8 cellular contexts compared by ENCODE assay signal in the genomic region with DNA sequence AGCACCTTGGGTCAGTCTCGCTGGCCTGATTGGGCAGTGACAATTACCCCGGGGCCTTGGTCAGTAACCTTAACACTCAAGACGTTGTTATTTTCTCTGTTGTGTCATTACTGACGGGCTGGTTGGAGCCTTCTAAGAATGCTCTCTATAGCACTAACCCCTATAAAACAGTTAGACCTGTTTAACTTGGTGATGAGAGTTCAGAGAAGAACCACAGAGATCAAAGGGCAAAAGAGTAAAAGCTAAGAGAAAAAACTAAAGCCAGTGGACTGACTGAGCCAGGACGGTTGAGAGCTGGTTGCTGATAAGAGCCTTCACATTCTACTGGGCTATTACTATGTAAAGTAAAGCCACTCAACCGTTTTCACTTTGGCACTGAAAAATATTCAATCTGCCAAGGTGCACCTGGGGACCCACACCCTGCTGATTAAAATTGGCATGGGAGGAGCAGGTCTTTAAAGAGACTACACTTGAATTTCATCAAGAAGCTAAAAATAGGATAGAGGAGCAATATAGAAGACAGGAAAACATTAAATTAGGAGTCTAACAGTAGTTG. TPM values are rescaled to one million over a fixed set of nuclear protein-coding genes. Genes with fewer than 3 reads are reported as not detected.
DNase-seq lines count a peak whose midpoint lies in the region; ATAC-seq and TF ChIP-seq lines count a peak whose summit lies in the region.

No MANE protein-coding gene starts in this region.

- peak overlapping the region in 2 of 10 donors; percentile 39 to 62 for H3K27ac Mint-ChIP-seq in naive thymus-derived CD8-positive, alpha-beta T cell

- H3K9me3 Mint-ChIP-seq in naive thymus-derived CD8-positive, alpha-beta T cell, result no peaks in the 10 kb centered on the region

- H3K27ac ChIP-seq in PC-9, result peak overlapping the region; percentile 34
- peak overlapping the region in 1 of 2 donors; percentile 37 for H3K27ac ChIP-seq in left lung

- BruUV-seq in PC-9 (replicated peaks; lab: Mats Ljungman, UMichigan), result no TSS peak

- peaks cover 0 to under 1% (median 0%) of the 10 kb centered on the region in 3 donors for H3K36me3 Mint-ChIP-seq in naive thymus-derived CD8-positive, alpha-beta T cell

- CTCF ChIA-PET in PC-9 (lab: Charles Lee), result interaction anchor here (1.1 kb wide), 1 partner anchor 37 kb away, joined by 4 read pairs; no protein-coding TSS in a partner anchor

- ATAC-seq in left lung (peak; percentile 93), GM18858 (IDR thresholded peaks at IDR 0.05; ENCODE audit: unreplicated experiment) (no peak), GM19395 (IDR thresholded peaks at IDR 0.05; ENCODE audit: unreplicated experiment) (no peak)
- no peak for ATAC-seq in naive thymus-derived CD8-positive, alpha-beta T cell

- H3K79me2 ChIP-seq in PC-9 (ENCODE audit: low read depth), result no peaks in the 10 kb centered on the region

- H3K27me3 ChIP-seq in PC-9 (ENCODE audit: insufficient read depth, low read depth) (no peaks in the 10 kb centered on the region), left lung (no peaks in the 10 kb centered on the region)

- POLR2A ChIA-PET in PC-9 (lab: Charles Lee; ENCODE audit: unreplicated experiment), result interaction anchor here (0.7 to 1.2 kb wide), 3 partner anchors 9 to 15 kb away, joined by 3 to 5 read pairs (median 4); no protein-coding TSS in a partner anchor
- POLR2A ChIA-PET in naive thymus-derived CD8-positive, alpha-beta T cell (lab: Charles Lee), result interaction anchor here (1.0 kb wide), 1 partner anchor 9 kb away, joined by 6 read pairs; no protein-coding TSS in a partner anchor

- no peaks in the 10 kb centered on the region for H3K9me2 ChIP-seq in PC-9 (ENCODE audit: insufficient read depth)

- H3F3A ChIP-seq in PC-9 (ENCODE audit: insufficient read depth, low read depth), result peaks cover 16% of the 10 kb centered on the region

- peak overlapping the region; percentile 64 for H3K4me2 ChIP-seq in PC-9

- H3K4me3 ChIP-seq in PC-9 (no peak overlapping the region), left lung (no peak overlapping the region)

- H3K36me3 ChIP-seq in PC-9 (ENCODE audit: low read depth), result no peaks in the 10 kb centered on the region
- H3K36me3 ChIP-seq in left lung, result no peaks in the 10 kb centered on the region

- DNase-seq in COR-L47 (lab: John Stamatoyannopoulos, UW) (peak; percentile 49), HUDEP-2 (lab: John Stamatoyannopoulos, UW; ENCODE audit: unreplicated experiment in 76 of 76) (peak in 65 of 76 experiments; percentile 10 to 87 (median 50)), PC-9 (peak in 1 of 2 experiments; percentile 87), left lung (no peak), NCI-H1048 (lab: John Stamatoyannopoulos, UW) (no peak)
- DNase-seq in naive thymus-derived CD8-positive, alpha-beta T cell, result no peak

- H3K4me1 ChIP-seq in PC-9 (replicated peaks; ENCODE audit: insufficient read depth), result peaks cover 29% of the 10 kb centered on the region
- H3K4me1 ChIP-seq in left lung, result peaks cover 0 to 6% of the 10 kb centered on the region in 2 donors

- no peak overlapping the region for H3K4me3 Mint-ChIP-seq in naive thymus-derived CD8-positive, alpha-beta T cell

- H4K20me1 ChIP-seq in PC-9 (ENCODE audit: insufficient read depth), result no peaks in the 10 kb centered on the region

- intact Hi-C loops in PC-9 (cut with micrococcal nuclease; ENCODE audit: unreplicated experiment) (no loop called here), left lung (cut with DNase I) (no loop called here)

- H3K27me3 Mint-ChIP-seq in naive thymus-derived CD8-positive, alpha-beta T cell, result peaks cover 0 to 6% (median 0%) of the 10 kb centered on the region in 5 donors

- H2AFZ ChIP-seq in PC-9, result no peak overlapping the region; the same call in 1 of the 2 replicates

- H3K4me1 Mint-ChIP-seq in naive thymus-derived CD8-positive, alpha-beta T cell, result peaks cover 0 to 12% (median 5%) of the 10 kb centered on the region in 4 donors

- no peak for TF ChIP-seq CTCF in PC-9 (conservative IDR thresholded peaks at IDR 0.05)
- TF ChIP-seq CTCF in left lung (IDR thresholded peaks at IDR 0.05), result no peak

- H3K9me3 ChIP-seq in PC-9 (ENCODE audit: insufficient read depth, low read depth) (no peaks in the 10 kb centered on the region), left lung (no peaks in the 10 kb centered on the region)

RNA-seq across cellular contexts. Expression of a gene that starts 13.6 kb away (rescaled TPM):
- total RNA-seq in PC-9 (2021) (307 and 421 TPM in 2 replicates), left lung (100 to 1,000 TPM; 498 to 642 TPM)
- 10 to 100 TPM; 34.2 to 34.6 TPM for total RNA-seq in naive thymus-derived CD8-positive, alpha-beta T cell
- 100 to 1,000 TPM in 1 of 3 donors, 10 to 100 TPM in 2; 26.1 to 107 (median 28.9) TPM for polyA plus RNA-seq in naive thymus-derived CD8-positive, alpha-beta T cell

Comparison
In these comparisons a context has a peak if more than half of its experiments do, and no peak if none do; other contexts are left out.
1. DNase-seq: peak in COR-L47 (single experiment) and HUDEP-2 (65 of 76); none in left lung (0 of 2), NCI-H1048 (single experiment) and naive thymus-derived CD8-positive, alpha-beta T cell (0 of 10).